In the genomic region with DNA sequence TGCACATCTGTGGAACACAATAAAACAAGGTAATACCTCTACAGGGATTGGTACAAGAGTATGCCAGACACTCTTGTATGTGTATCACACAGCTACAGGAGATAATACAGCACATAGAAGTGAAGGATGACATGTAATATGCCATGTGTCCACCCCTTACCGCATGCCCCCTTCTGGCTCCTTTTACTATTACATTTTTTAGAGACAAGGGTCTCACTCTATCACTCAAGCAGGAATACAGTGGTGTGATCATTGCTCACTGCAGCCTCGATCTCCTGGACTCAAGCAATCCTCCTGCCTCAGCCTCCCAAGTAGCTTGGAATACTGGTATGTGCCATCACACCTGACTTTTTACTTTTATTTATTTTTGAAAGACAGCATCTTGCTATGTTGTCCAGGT, we compare ENCODE assay signal across 6 cellular contexts. TPM values are rescaled to one million over a fixed set of nuclear protein-coding genes. Genes with fewer than 3 reads are reported as not detected.
DNase-seq lines count a peak whose midpoint lies in the region; ATAC-seq and TF ChIP-seq lines count a peak whose summit lies in the region.

No MANE protein-coding gene starts in this region.

- H3K27me3 ChIP-seq in CD4-positive, alpha-beta T cell (ENCODE audit: control insufficient read depth, insufficient read depth, low read length): no peaks in the 10 kb centered on the region

- CTCF ChIA-PET in CD4-positive, alpha-beta T cell (lab: Charles Lee): interaction anchor here (0.7 to 8.1 kb wide), 16 partner anchors 10 to 103 kb away, joined by 3 to 353 read pairs (median 4); partner anchors contain the start of genes AIF1, ATP6V1G2, BAG6 and DDX39B
- CTCF ChIA-PET in activated CD4-positive, alpha-beta memory T cell treated with anti-CD3 and anti-CD28 coated beads, Interleukin-2, amount 10 ng/mL, durations not matched to agents 7 days and 5 days (lab: Charles Lee): interaction anchor here (0.9 to 13.2 kb wide), 12 partner anchors 12 to 116 kb away, joined by 3 to 751 read pairs (median 10); partner anchors contain the start of genes ATP6V1G2, DDX39B, LST1 and LTA

- H3K27ac ChIP-seq in CD4-positive, alpha-beta T cell (ENCODE audit: low read depth, low read length): no peak overlapping the region
- H3K27ac ChIP-seq in KOPT-K1 (ENCODE audit: low read depth, low read length, poor library complexity, severe bottlenecking): peak overlapping the region; percentile 28

- no peaks in the 10 kb centered on the region for H3K36me3 ChIP-seq in KOPT-K1 (ENCODE audit: insufficient read depth, low read length)

- H3K36me3 Mint-ChIP-seq in CD4-positive, alpha-beta T cell (ENCODE audit: low read depth): no peaks in the 10 kb centered on the region
- H3K36me3 Mint-ChIP-seq in activated CD4-positive, alpha-beta memory T cell treated with anti-CD3 and anti-CD28 coated beads, Interleukin-2, amount 10 ng/mL, durations not matched to agents 7 days and 5 days (ENCODE audit: low read depth): peaks cover 5% of the 10 kb centered on the region
- no peaks in the 10 kb centered on the region for H3K36me3 Mint-ChIP-seq in naive B cell

- peak; percentile 89 for ATAC-seq in CD4-positive, alpha-beta T cell (ENCODE audit: poor library complexity)
- ATAC-seq in naive B cell (ENCODE audit: low read depth in 2 of 2): peak; percentile 77 to 78

- H3K9me3 Mint-ChIP-seq in CD4-positive, alpha-beta T cell: no peaks in the 10 kb centered on the region
- no peaks in the 10 kb centered on the region for H3K9me3 Mint-ChIP-seq in activated CD4-positive, alpha-beta memory T cell treated with anti-CD3 and anti-CD28 coated beads, Interleukin-2, amount 10 ng/mL, durations not matched to agents 7 days and 5 days
- H3K9me3 Mint-ChIP-seq in naive B cell: no peaks in the 10 kb centered on the region

- H3K27ac Mint-ChIP-seq in CD4-positive, alpha-beta T cell: peak overlapping the region; percentile 70
- H3K27ac Mint-ChIP-seq in activated CD4-positive, alpha-beta memory T cell treated with anti-CD3 and anti-CD28 coated beads, Interleukin-2, amount 10 ng/mL, durations not matched to agents 7 days and 5 days: no peak overlapping the region
- peak overlapping the region in 5 of 6 donors; percentile 29 to 79 (median 54) for H3K27ac Mint-ChIP-seq in naive B cell

- H3K4me1 Mint-ChIP-seq in CD4-positive, alpha-beta T cell (ENCODE audit: low read depth): peaks cover 40% of the 10 kb centered on the region
- H3K4me1 Mint-ChIP-seq in activated CD4-positive, alpha-beta memory T cell treated with anti-CD3 and anti-CD28 coated beads, Interleukin-2, amount 10 ng/mL, durations not matched to agents 7 days and 5 days: peaks cover 53% of the 10 kb centered on the region
- peaks cover 33 to 64% (median 51%) of the 10 kb centered on the region in 3 donors for H3K4me1 Mint-ChIP-seq in naive B cell

- POLR2A ChIA-PET in CD4-positive, alpha-beta T cell (lab: Charles Lee): interaction anchor here (0.7 to 29.8 kb wide), 7 partner anchors 18 to 134 kb away, joined by 3 to 1160 read pairs (median 5); partner anchors contain the start of genes AIF1, ATP6V1G2, DDX39B and LST1
- POLR2A ChIA-PET in activated CD4-positive, alpha-beta memory T cell treated with anti-CD3 and anti-CD28 coated beads, Interleukin-2, amount 10 ng/mL, durations not matched to agents 7 days and 5 days (lab: Charles Lee): interaction anchor here (0.6 to 36.9 kb wide), 6 partner anchors 25 to 239 kb away, joined by 4 to 1578 read pairs (median 23); partner anchors contain the start of genes ATP6V1G2, DDX39B, GPANK1 and LST1

- TF ChIP-seq CTCF in CD4-positive, alpha-beta T cell (IDR thresholded peaks at IDR 0.05): peak; percentile 76

- no peaks in the 10 kb centered on the region for H3K27me3 Mint-ChIP-seq in CD4-positive, alpha-beta T cell
- no peaks in the 10 kb centered on the region for H3K27me3 Mint-ChIP-seq in activated CD4-positive, alpha-beta memory T cell treated with anti-CD3 and anti-CD28 coated beads, Interleukin-2, amount 10 ng/mL, durations not matched to agents 7 days and 5 days
- no peaks in the 10 kb centered on the region for H3K27me3 Mint-ChIP-seq in naive B cell

- no peaks in the 10 kb centered on the region for H3K9me3 ChIP-seq in CD4-positive, alpha-beta T cell (ENCODE audit: control insufficient read depth, low read length)
- H3K9me3 ChIP-seq in KOPT-K1 (ENCODE audit: insufficient read depth, low read length, poor library complexity, severe bottlenecking): no peaks in the 10 kb centered on the region

- peak overlapping the region; percentile 7 for H3K4me3 Mint-ChIP-seq in CD4-positive, alpha-beta T cell
- H3K4me3 Mint-ChIP-seq in activated CD4-positive, alpha-beta memory T cell treated with anti-CD3 and anti-CD28 coated beads, Interleukin-2, amount 10 ng/mL, durations not matched to agents 7 days and 5 days: no peak overlapping the region
- peak overlapping the region; percentile 36 to 77 (median 60) for H3K4me3 Mint-ChIP-seq in naive B cell

- DNase-seq in CD4-positive, alpha-beta T cell: peak in 5 of 10 experiments; percentile 26 to 45 (median 33)
- DNase-seq in activated CD4-positive, alpha-beta memory T cell treated with anti-CD3 and anti-CD28 coated beads, Interleukin-2, amount 10 ng/mL, durations not matched to agents 7 days and 5 days: peak; percentile 49
- DNase-seq in naive B cell (peak; percentile 78), hypothalamus (lab: John Stamatoyannopoulos, UW) (no peak), AG08396 (ENCODE audit: low spot score) (no peak)

- intact Hi-C loops in CD4-positive, alpha-beta T cell (cut with DNase I, micrococcal nuclease): loop anchor here (1.0 to 5.0 kb wide), 2 partner anchors 16 to 200 kb away; no protein-coding TSS in a partner anchor

RNA-seq across cellular contexts. Expression of gene NCR3, which starts 4.2 kb away (rescaled TPM):
- total RNA-seq in CD4-positive, alpha-beta T cell: 1 to 10 TPM; 2.3 to 2.6 TPM
- 10 to 100 TPM; 76.4 to 78.3 TPM for total RNA-seq in activated CD4-positive, alpha-beta memory T cell treated with anti-CD3 and anti-CD28 coated beads, Interleukin-2, amount 10 ng/mL, durations not matched to agents 7 days and 5 days
- 100 to 1,000 TPM in 5 of 6 donors, 10 to 100 TPM in 1; 84.4 to 158 (median 108) TPM for polyA plus RNA-seq in naive B cell (ENCODE audit: low read depth in 6 of 6)

RNA-seq across cellular contexts. Expression of gene LST1, which starts 10.9 kb away (rescaled TPM):
- total RNA-seq in CD4-positive, alpha-beta T cell: 10 to 100 TPM in 1 of 2 experiments, 1 to 10 TPM in 1; 8.9 to 10.3 TPM
- total RNA-seq in activated CD4-positive, alpha-beta memory T cell treated with anti-CD3 and anti-CD28 coated beads, Interleukin-2, amount 10 ng/mL, durations not matched to agents 7 days and 5 days: 10 to 100 TPM; 69.8 to 74.5 TPM
- polyA plus RNA-seq in naive B cell (ENCODE audit: low read depth in 6 of 6): 10 to 100 TPM; 28.2 to 78.2 (median 35.2) TPM

RNA-seq across cellular contexts. Expression of gene LTB, which starts 14.8 kb away (rescaled TPM):
- 100 to 1,000 TPM; 239 to 244 TPM for total RNA-seq in CD4-positive, alpha-beta T cell
- 1,000 to 10,000 TPM; 1,185 to 1,194 TPM for total RNA-seq in activated CD4-positive, alpha-beta memory T cell treated with anti-CD3 and anti-CD28 coated beads, Interleukin-2, amount 10 ng/mL, durations not matched to agents 7 days and 5 days
- polyA plus RNA-seq in naive B cell (ENCODE audit: low read depth in 6 of 6): 1,000 to 10,000 TPM; 1,940 to 3,141 (median 2,206) TPM

RNA-seq across cellular contexts. Expression of gene AIF1, which starts 18.0 kb away (rescaled TPM):
- total RNA-seq in CD4-positive, alpha-beta T cell: 10 to 100 TPM; 31.8 to 35.5 TPM
- total RNA-seq in activated CD4-positive, alpha-beta memory T cell treated with anti-CD3 and anti-CD28 coated beads, Interleukin-2, amount 10 ng/mL, durations not matched to agents 7 days and 5 days: 10 to 100 TPM; 11.3 to 11.7 TPM
- 10 to 100 TPM in 1 of 6 donors, 1 to 10 TPM in 4, under 1 TPM in 1; 0.50 to 14.4 (median 3.5) TPM for polyA plus RNA-seq in naive B cell (ENCODE audit: low read depth in 6 of 6)

RNA-seq across cellular contexts. Expression of gene TNF, which starts 21.6 kb away (rescaled TPM):
- 10 to 100 TPM; 33.1 to 34.2 TPM for total RNA-seq in CD4-positive, alpha-beta T cell
- 100 to 1,000 TPM; 124 to 130 TPM for total RNA-seq in activated CD4-positive, alpha-beta memory T cell treated with anti-CD3 and anti-CD28 coated beads, Interleukin-2, amount 10 ng/mL, durations not matched to agents 7 days and 5 days
- polyA plus RNA-seq in naive B cell (ENCODE audit: low read depth in 6 of 6): 1 to 10 TPM; 1.1 to 5.2 (median 2.6) TPM

Comparison
In these comparisons a context has a peak if more than half of its experiments do, and no peak if none do; other contexts are left out.
1. DNase-seq: peak in activated CD4-positive, alpha-beta memory T cell treated with anti-CD3 and anti-CD28 coated beads, Interleukin-2, amount 10 ng/mL, durations not matched to agents 7 days and 5 days (single experiment) and naive B cell (single experiment); none in hypothalamus (0 of 51) and AG08396 (single experiment).
2. RNA of gene NCR3, which starts 4.2 kb away (total RNA-seq): 76.4 to 78.3 TPM in activated CD4-positive, alpha-beta memory T cell treated with anti-CD3 and anti-CD28 coated beads, Interleukin-2, amount 10 ng/mL, durations not matched to agents 7 days and 5 days; 2.3 to 2.6 TPM in CD4-positive, alpha-beta T cell; every median in the first group is over 10 times any median in the second.
3. RNA of gene LST1, which starts 10.9 kb away (total RNA-seq): 69.8 to 74.5 TPM in activated CD4-positive, alpha-beta memory T cell treated with anti-CD3 and anti-CD28 coated beads, Interleukin-2, amount 10 ng/mL, durations not matched to agents 7 days and 5 days; 8.9 to 10.3 TPM in CD4-positive, alpha-beta T cell; every median in the first group is over 4 times any median in the second.
4. RNA of gene LTB, which starts 14.8 kb away (total RNA-seq): 1,185 to 1,194 TPM in activated CD4-positive, alpha-beta memory T cell treated with anti-CD3 and anti-CD28 coated beads, Interleukin-2, amount 10 ng/mL, durations not matched to agents 7 days and 5 days; 239 to 244 TPM in CD4-positive, alpha-beta T cell; every median in the first group is over 4 times any median in the second.